Comparison of ENCODE assay signal across 8 cellular contexts in genomic region chr15:71800835-71801745, GRCh38. TPM values are rescaled to one million over a fixed set of nuclear protein-coding genes. Genes with fewer than 3 reads are reported as not detected.
DNase-seq lines count a peak whose midpoint lies in the region; ATAC-seq, FAIRE-seq and TF ChIP-seq lines count a peak whose summit lies in the region.

No MANE protein-coding gene starts in this region.

- H2AFZ ChIP-seq in astrocyte (ENCODE audit: low read depth, low read length) = no peak overlapping the region
- no peak overlapping the region for H2AFZ ChIP-seq in hepatocyte

- in situ Hi-C loops in GM13977 (cut with MboI; ENCODE audit: low pct_unique_long_range_greater_than_20kb, low sequenced_read_pairs, unreplicated experiment) = loop anchor here (10.0 kb wide), 1 partner anchor 344 kb away; no protein-coding TSS in a partner anchor

- no peak overlapping the region for H3K9ac ChIP-seq in astrocyte (ENCODE audit: low read length)

- no peaks in the 10 kb centered on the region for H3K36me3 Mint-ChIP-seq in astrocyte (ENCODE audit: low read depth, unreplicated experiment)

- WGBS in hepatocyte (ENCODE audit: low lambda C conversion rate, missing lambda C conversion rate) = 54% methylated on average over 17 of the region's 17 CpGs

- no peak overlapping the region for H3K4me3 ChIP-seq in BE2C (ENCODE audit: low read depth, low read length)
- no peak overlapping the region for H3K4me3 ChIP-seq in astrocyte (ENCODE audit: insufficient read depth, low read depth, low read length)
- H3K4me3 ChIP-seq in hepatocyte = no peak overlapping the region

- no peaks in the 10 kb centered on the region for H4K20me1 ChIP-seq in astrocyte (ENCODE audit: insufficient read depth, low read length)
- H4K20me1 ChIP-seq in hepatocyte (ENCODE audit: insufficient read depth, poor library complexity, severe bottlenecking) = no peaks in the 10 kb centered on the region

- H3K4me2 ChIP-seq in astrocyte (ENCODE audit: low read length) = no peak overlapping the region
- peak overlapping the region; percentile 14 for H3K4me2 ChIP-seq in hepatocyte

- no peaks in the 10 kb centered on the region for H3K9me3 Mint-ChIP-seq in astrocyte (ENCODE audit: unreplicated experiment)

- FAIRE-seq in astrocyte (lab: Jason Lieb, UNC) = peak; percentile 69

- DNase-seq in BE2C (peak; percentile 45), GM13977 (ENCODE audit: low spot score) (peak; percentile 70), NCI-H345 (lab: John Stamatoyannopoulos, UW) (peak; percentile 28), astrocyte (ENCODE audit: low read depth) (peak; percentile 63), hepatocyte (ENCODE audit: low spot score) (peak; percentile 83)
- DNase-seq in stimulated activated CD8-positive, alpha-beta memory T cell treated with anti-CD3 and anti-CD28 coated beads, Interleukin-4, amount 100 ng/mL, for 48 hours = peak; percentile 36

- H3K36me3 ChIP-seq in BE2C (no peaks in the 10 kb centered on the region), astrocyte (ENCODE audit: insufficient read depth, low read length) (no peaks in the 10 kb centered on the region), hepatocyte (replicated peaks; ENCODE audit: insufficient read depth, low read depth) (no peaks in the 10 kb centered on the region)

- no peak overlapping the region for H3K4me3 Mint-ChIP-seq in astrocyte (ENCODE audit: unreplicated experiment)

- no peak overlapping the region for H3K27ac Mint-ChIP-seq in astrocyte (ENCODE audit: unreplicated experiment)

- H3K79me2 ChIP-seq in astrocyte (ENCODE audit: insufficient read depth, low read length) (no peaks in the 10 kb centered on the region), hepatocyte (no peaks in the 10 kb centered on the region)

- no peaks in the 10 kb centered on the region for H3K9me2 ChIP-seq in hepatocyte (replicated peaks; ENCODE audit: insufficient read depth)

- no peaks in the 10 kb centered on the region for H3K27me3 Mint-ChIP-seq in astrocyte (ENCODE audit: low read depth, unreplicated experiment)

- H3K27ac ChIP-seq in astrocyte (ENCODE audit: low read depth, low read length) (no peak overlapping the region), hepatocyte (peak overlapping the region; percentile 9)

- H3K9me3 ChIP-seq in BE2C = no peaks in the 10 kb centered on the region
- H3K9me3 ChIP-seq in astrocyte (ENCODE audit: insufficient read depth, low read depth, low read length) = no peaks in the 10 kb centered on the region
- H3K9me3 ChIP-seq in hepatocyte (ENCODE audit: low read depth) = no peaks in the 10 kb centered on the region

- TF ChIP-seq CTCF in BE2C (IDR thresholded peaks at IDR 0.05; ENCODE audit: low read depth, low read length) (peak; percentile 90), GM13977 (IDR thresholded peaks at IDR 0.05; ENCODE audit: extremely low read depth, insufficient read depth, missing control alignments) (peak; percentile 78), astrocyte (IDR thresholded peaks at IDR 0.05; ENCODE audit: insufficient read depth, low read depth, low read length) (peak; percentile 97), hepatocyte (IDR thresholded peaks at IDR 0.05; ENCODE audit: poor library complexity) (peak; percentile 83)

- H3K27me3 ChIP-seq in BE2C = no peaks in the 10 kb centered on the region
- no peaks in the 10 kb centered on the region for H3K27me3 ChIP-seq in astrocyte (ENCODE audit: insufficient read depth, low read length)
- H3K27me3 ChIP-seq in hepatocyte = no peaks in the 10 kb centered on the region

- H3K4me1 ChIP-seq in BE2C (peaks cover 11% of the 10 kb centered on the region), astrocyte (ENCODE audit: insufficient read depth, low read length) (peaks cover 5% of the 10 kb centered on the region), hepatocyte (ENCODE audit: insufficient read depth) (peaks cover under 1% of the 10 kb centered on the region)

- ATAC-seq in HG02870 (IDR thresholded peaks at IDR 0.05; ENCODE audit: unreplicated experiment) = no peak
- ATAC-seq in HG02798 (IDR thresholded peaks at IDR 0.05; ENCODE audit: poor library complexity, unreplicated experiment) = no peak

- peaks cover 11% of the 10 kb centered on the region for H3K4me1 Mint-ChIP-seq in astrocyte (ENCODE audit: low read depth, unreplicated experiment)

RNA-seq across cellular contexts. Expression of gene NR2E3, which starts 9.3 kb away (rescaled TPM):
- polyA plus RNA-seq in BE2C (2012; ENCODE audit: insufficient read depth, insufficient read length, low read depth) = not detected
- total RNA-seq in astrocyte = not detected in 2 replicates
- total RNA-seq in hepatocyte = 0.12 TPM in 1 of 2 replicates, not detected in the other
- polyA plus RNA-seq in hepatocyte = 0.36 and 0.40 TPM in 2 replicates

Comparison
In these comparisons a context has a peak if more than half of its experiments do, and no peak if none do; other contexts are left out.
1. DNase-seq: peak in every context shown above with its lines; median percentile 83 in hepatocyte; 70 in GM13977; 63 in astrocyte; 45 in BE2C; 36 in stimulated activated CD8-positive, alpha-beta memory T cell treated with anti-CD3 and anti-CD28 coated beads, Interleukin-4, amount 100 ng/mL, for 48 hours; 28 in NCI-H345.